1 cellular context compared by ENCODE assay signal in the genomic region with DNA sequence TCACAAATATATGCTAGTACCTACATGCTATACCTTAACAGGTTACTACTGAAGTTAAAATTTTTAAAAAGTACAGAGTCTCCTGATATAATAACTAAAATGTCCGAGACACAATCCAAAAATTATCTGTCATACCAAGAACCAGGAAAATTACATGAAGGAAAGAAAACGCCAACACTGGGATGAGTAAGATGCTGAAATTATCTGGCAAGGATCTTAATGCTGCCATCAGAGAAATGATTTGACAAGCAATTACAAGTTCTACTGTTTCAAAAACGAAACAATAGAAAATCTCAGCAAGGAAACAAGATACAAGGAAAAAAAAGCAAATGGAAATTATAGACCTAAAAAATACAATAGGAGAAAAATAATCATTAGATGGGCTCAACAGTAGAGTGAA.
TF ChIP-seq lines count a peak whose summit lies in the region.

No MANE protein-coding gene starts in this region.

TF ChIP-seq in HepG2, 621 proteins besides CTCF, POLR2A, EP300 and RAD21 (continued from another document):
- TF ChIP-seq KDM1A (CRISPR knock-in tag; IDR thresholded peaks at IDR 0.05) (no peak), PHF8 (CRISPR knock-in tag; IDR thresholded peaks at IDR 0.05) (no peak), POLR2AphosphoS2 (IDR thresholded peaks at IDR 0.05; ENCODE audit: low read depth, low read length) (no peak), ZNF329 (CRISPR knock-in tag; IDR thresholded peaks at IDR 0.05; ENCODE audit: low read depth) (no peak)
TF ChIP-seq in HepG2: peak in this region for 0.
